Comparison of ENCODE assay signal across 31 cellular contexts in the genomic region with DNA sequence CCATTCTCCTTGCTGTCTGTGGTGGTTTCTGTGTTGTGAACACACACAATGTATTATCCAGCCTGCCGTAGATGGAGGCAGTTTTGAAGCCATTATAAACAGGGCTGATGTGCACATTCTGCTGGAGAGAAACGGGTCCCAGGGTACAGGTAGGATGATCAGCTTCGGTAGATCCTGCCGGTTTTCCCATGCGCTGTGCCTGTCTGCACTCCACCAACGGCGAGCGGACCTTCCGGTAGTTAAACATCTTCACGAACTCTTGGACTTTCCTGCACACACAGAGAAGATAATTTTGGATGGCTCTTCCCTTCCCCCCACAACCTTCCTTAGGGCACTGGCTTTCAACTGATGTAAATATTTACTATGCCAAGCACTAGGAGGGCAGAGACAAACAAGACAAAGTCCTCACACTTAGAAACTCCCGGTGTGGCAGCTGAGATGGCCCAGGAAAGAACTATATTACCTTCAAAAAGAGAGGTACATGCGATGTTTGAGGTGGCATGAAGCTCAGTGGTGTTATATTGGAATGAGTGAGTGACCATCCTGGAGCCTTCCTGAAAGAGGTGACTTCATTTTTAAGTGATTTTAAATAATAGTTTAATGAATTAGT. TPM values are rescaled to one million over a fixed set of nuclear protein-coding genes. Genes with fewer than 3 reads are reported as not detected.
DNase-seq lines count a peak whose midpoint lies in the region; ATAC-seq, FAIRE-seq and TF ChIP-seq lines count a peak whose summit lies in the region.
"Had no signal": no experiment of that assay in that cellular context is flagged by ENCODE, and none has a peak within 500 bp of the region (broad histone marks: within the 10 kb centered on the region; RNA-seq: fewer than 3 reads in every experiment).

No MANE protein-coding gene starts in this region.

- no peak overlapping the region for H3K9ac ChIP-seq in astrocyte (ENCODE audit: low read length)
- H3K9ac ChIP-seq: parathyroid adenoma had no signal

- no peak overlapping the region for H3K27ac ChIP-seq in breast epithelium
- no peak overlapping the region for H3K27ac ChIP-seq in astrocyte (ENCODE audit: low read depth, low read length)
- peak overlapping the region; percentile 59 to 97 (median 95) for H3K27ac ChIP-seq in right lobe of liver
- H3K27ac ChIP-seq in CD4-positive, alpha-beta memory T cell (ENCODE audit: low read depth, low read length) = no peak overlapping the region
- H3K27ac ChIP-seq: parathyroid adenoma, suprapubic skin, VCaP had no signal

- H3K36me3 ChIP-seq in breast epithelium (no peaks in the 10 kb centered on the region), astrocyte (ENCODE audit: insufficient read depth, low read length) (no peaks in the 10 kb centered on the region), right lobe of liver (peaks cover 0 to 1% (median 0%) of the 10 kb centered on the region in 4 donors)
- H3K36me3 ChIP-seq in CD4-positive, alpha-beta memory T cell (ENCODE audit: insufficient read depth, low read length) = no peaks in the 10 kb centered on the region
- H3K36me3 ChIP-seq: suprapubic skin, upper lobe of left lung had no signal

- no peak overlapping the region for H3K4me3 Mint-ChIP-seq in MCF 10A (ENCODE audit: unreplicated experiment)
- H3K4me3 Mint-ChIP-seq in astrocyte (ENCODE audit: unreplicated experiment) = no peak overlapping the region
- H3K4me3 Mint-ChIP-seq in CD4-positive, alpha-beta memory T cell = no peak overlapping the region
- H3K4me3 Mint-ChIP-seq: brain; CD8-positive, alpha-beta memory T cell had no signal

- no peaks in the 10 kb centered on the region for H3K27me3 ChIP-seq in breast epithelium
- H3K27me3 ChIP-seq in astrocyte (ENCODE audit: insufficient read depth, low read length) = peaks cover 12% of the 10 kb centered on the region
- no peaks in the 10 kb centered on the region for H3K27me3 ChIP-seq in right lobe of liver
- no peaks in the 10 kb centered on the region for H3K27me3 ChIP-seq in CD4-positive, alpha-beta memory T cell (ENCODE audit: insufficient read depth, low read length)
- H3K27me3 ChIP-seq: upper lobe of left lung had no signal

- POLR2A ChIA-PET in MCF 10A (lab: Yijun Ruan, JAX) = no interaction called here
- POLR2A ChIA-PET in CD4-positive, alpha-beta memory T cell (lab: Charles Lee; ENCODE audit: partially characterized antibody) = no interaction called here

- H3K9me3 Mint-ChIP-seq in MCF 10A (ENCODE audit: unreplicated experiment) (no peaks in the 10 kb centered on the region), astrocyte (ENCODE audit: unreplicated experiment) (no peaks in the 10 kb centered on the region)
- H3K9me3 Mint-ChIP-seq in CD4-positive, alpha-beta memory T cell = no peaks in the 10 kb centered on the region
- H3K9me3 Mint-ChIP-seq: activated T-helper 2 cell treated with anti-CD3 and anti-CD28 coated beads, Interferon-gamma antibody, Interleukin-2, Interleukin-4, amounts not matched to agents 10 μg/mL and 5 μg/mL and 100 μg/mL, durations not matched to agents 14 hours and 24 hours and 36 hours; brain; CD8-positive, alpha-beta memory T cell had no signal

- H3K4me2 ChIP-seq in astrocyte (ENCODE audit: low read length) = no peak overlapping the region

- WGBS in right lobe of liver (ENCODE audit: insufficient coverage, low coverage, low lambda C conversion rate, missing lambda C conversion rate) = 28% methylated on average over 12 of the region's 12 CpGs

- no peak overlapping the region for H2AFZ ChIP-seq in astrocyte (ENCODE audit: low read depth, low read length)
- H2AFZ ChIP-seq: parathyroid adenoma had no signal

- no peaks in the 10 kb centered on the region for H3K36me3 Mint-ChIP-seq in MCF 10A (ENCODE audit: insufficient read depth, unreplicated experiment)
- no peaks in the 10 kb centered on the region for H3K36me3 Mint-ChIP-seq in astrocyte (ENCODE audit: low read depth, unreplicated experiment)
- H3K36me3 Mint-ChIP-seq in CD4-positive, alpha-beta memory T cell = no peaks in the 10 kb centered on the region
- H3K36me3 Mint-ChIP-seq: brain; CD8-positive, alpha-beta memory T cell had no signal

- TF ChIP-seq CTCF in breast epithelium (IDR thresholded peaks at IDR 0.05) (no peak), MCF 10A (IDR thresholded peaks at IDR 0.05; ENCODE audit: unreplicated experiment) (no peak), astrocyte (IDR thresholded peaks at IDR 0.05; ENCODE audit: insufficient read depth, low read depth, low read length) (no peak), right lobe of liver (IDR thresholded peaks at IDR 0.05) (no peak)

- no peak for FAIRE-seq in astrocyte (lab: Jason Lieb, UNC)
- FAIRE-seq: endometrium, frontal cortex, RCC 7860, small intestine had no signal

- DNase-seq in breast epithelium (ENCODE audit: low spot score in 2 of 2) = no peak
- DNase-seq in MCF 10A (ENCODE audit: unreplicated experiment) = no peak
- DNase-seq in astrocyte (ENCODE audit: low read depth) = no peak
- DNase-seq in right lobe of liver = no peak
- no peak for DNase-seq in CD4-positive, alpha-beta memory T cell
- no peak for DNase-seq in foreskin melanocyte
- DNase-seq in kidney glomerular epithelial cell (lab: John Stamatoyannopoulos, UW) = no peak
- DNase-seq in activated CD4-positive, CD25-positive, alpha-beta regulatory T cell treated with anti-CD3 and anti-CD28 coated beads, Interleukin-2, amount 50 U/mL, for 72 hours = no peak
- DNase-seq: activated CD4-positive, alpha-beta T cell treated with anti-CD3 and anti-CD28 coated beads for 48 hours; activated naive CD4-positive, alpha-beta T cell treated with anti-CD3 and anti-CD28 coated beads, Interleukin-2, amount 50 U/mL, for 16 hours; CD8-positive, alpha-beta memory T cell; KBM-7; NCI-H1105 treated with DMSO at 0.1 percent for 48 hours; NCI-H1930; NCI-H526 treated with DMSO at 0.1 percent for 48 hours; retina; SHP77 treated with DMSO at 0.1 percent for 48 hours; small intestine; stimulated activated naive CD4-positive, alpha-beta T cell treated with Interleukin-2 at 50 U/mL for 16 hours; SW 1271; T-helper 9 cell had no signal

- ATAC-seq in right lobe of liver = peak; percentile 67 to 79 (median 72)

- H3K27me3 Mint-ChIP-seq in MCF 10A (ENCODE audit: insufficient read depth, unreplicated experiment) (peaks cover 34% of the 10 kb centered on the region), astrocyte (ENCODE audit: low read depth, unreplicated experiment) (peaks cover 5% of the 10 kb centered on the region)
- peaks cover 8 to 16% of the 10 kb centered on the region in 2 donors for H3K27me3 Mint-ChIP-seq in CD4-positive, alpha-beta memory T cell
- H3K27me3 Mint-ChIP-seq: brain had no signal

- H3K79me2 ChIP-seq in astrocyte (ENCODE audit: insufficient read depth, low read length) = no peaks in the 10 kb centered on the region
- H3K79me2 ChIP-seq: parathyroid adenoma had no signal

- H3K9me3 ChIP-seq in breast epithelium (no peaks in the 10 kb centered on the region), astrocyte (ENCODE audit: insufficient read depth, low read depth, low read length) (no peaks in the 10 kb centered on the region), right lobe of liver (no peaks in the 10 kb centered on the region)
- H3K9me3 ChIP-seq in CD4-positive, alpha-beta memory T cell (ENCODE audit: control insufficient read depth in 1 of 2, low read length in 2 of 2) = no peaks in the 10 kb centered on the region
- H3K9me3 ChIP-seq: suprapubic skin, upper lobe of left lung had no signal

- no peaks in the 10 kb centered on the region for H4K20me1 ChIP-seq in astrocyte (ENCODE audit: insufficient read depth, low read length)

- H3K4me3 ChIP-seq in breast epithelium = peak overlapping the region in 2 of 3 donors; percentile 9 to 33
- no peak overlapping the region for H3K4me3 ChIP-seq in astrocyte (ENCODE audit: insufficient read depth, low read depth, low read length)
- H3K4me3 ChIP-seq in right lobe of liver = peak overlapping the region; percentile 33 to 75 (median 69)
- no peak overlapping the region for H3K4me3 ChIP-seq in CD4-positive, alpha-beta memory T cell (ENCODE audit: low read length in 2 of 2)
- H3K4me3 ChIP-seq: suprapubic skin, upper lobe of left lung had no signal

- CTCF ChIA-PET in MCF 10A (lab: Yijun Ruan, JAX) = interaction anchor here (0.6 to 1.0 kb wide), 2 partner anchors 17 to 45 kb away, joined by 3 read pairs; no protein-coding TSS in a partner anchor
- CTCF ChIA-PET in CD4-positive, alpha-beta memory T cell (lab: Charles Lee; ENCODE audit: partially characterized antibody) = no interaction called here

- H3K4me1 Mint-ChIP-seq in MCF 10A (ENCODE audit: insufficient read depth, unreplicated experiment) (no peaks in the 10 kb centered on the region), astrocyte (ENCODE audit: low read depth, unreplicated experiment) (peaks cover 24% of the 10 kb centered on the region)
- no peaks in the 10 kb centered on the region for H3K4me1 Mint-ChIP-seq in CD4-positive, alpha-beta memory T cell
- H3K4me1 Mint-ChIP-seq: CD8-positive, alpha-beta memory T cell had no signal

- H3K4me1 ChIP-seq in breast epithelium = no peaks in the 10 kb centered on the region
- H3K4me1 ChIP-seq in astrocyte (ENCODE audit: insufficient read depth, low read length) = peaks cover 22% of the 10 kb centered on the region
- H3K4me1 ChIP-seq in right lobe of liver = peaks cover 0 to 48% (median 14%) of the 10 kb centered on the region in 4 donors
- H3K4me1 ChIP-seq in CD4-positive, alpha-beta memory T cell (ENCODE audit: insufficient read depth, low read length) = no peaks in the 10 kb centered on the region
- H3K4me1 ChIP-seq: parathyroid adenoma, suprapubic skin had no signal

- BruUV-seq in MCF 10A (replicated peaks; lab: Mats Ljungman, UMichigan) = no TSS peak

- H3K27ac Mint-ChIP-seq in MCF 10A (ENCODE audit: low read depth, unreplicated experiment) (no peak overlapping the region), astrocyte (ENCODE audit: unreplicated experiment) (peak overlapping the region; percentile 1)
- H3K27ac Mint-ChIP-seq in CD4-positive, alpha-beta memory T cell = no peak overlapping the region
- H3K27ac Mint-ChIP-seq: activated T-helper 2 cell treated with anti-CD3 and anti-CD28 coated beads, Interferon-gamma antibody, Interleukin-2, Interleukin-4, amounts not matched to agents 10 μg/mL and 5 μg/mL and 100 μg/mL, durations not matched to agents 14 hours and 24 hours and 36 hours; brain; CD8-positive, alpha-beta memory T cell had no signal

- no peak for TF ChIP-seq POLR2A in breast epithelium (IDR thresholded peaks at IDR 0.05)
- TF ChIP-seq POLR2A in right lobe of liver (IDR thresholded peaks at IDR 0.05) = peak; percentile 60

- intact Hi-C loops in breast epithelium (cut with DNase I; ENCODE audit: low total_unique reads) = no loop called here
- intact Hi-C loops in MCF 10A (cut with micrococcal nuclease) = no loop called here
- intact Hi-C loops in right lobe of liver (cut with DNase I) = no loop called here
- intact Hi-C loops in CD4-positive, alpha-beta memory T cell (cut with micrococcal nuclease) = no loop called here

RNA-seq across cellular contexts. Expression of gene ALPL, which starts 41.7 kb away (rescaled TPM):
- total RNA-seq in breast epithelium (10 to 100 TPM in 2 of 3 donors, 1 to 10 TPM in 1; 2.9 to 98.0 (median 17.4) TPM), MCF 10A (2022) (not detected in 2 replicates), astrocyte (24.3 and 45.4 TPM in 2 replicates), right lobe of liver (10 to 100 TPM; 23.2 to 81.5 (median 48.1) TPM)
- not detected for total RNA-seq in CD4-positive, alpha-beta memory T cell
- not detected for polyA plus RNA-seq in CD4-positive, alpha-beta memory T cell
- total RNA-seq: activated T-helper 2 cell treated with anti-CD3 and anti-CD28 coated beads, Interferon-gamma antibody, Interleukin-2, Interleukin-4, amounts not matched to agents 10 μg/mL and 5 μg/mL and 100 μg/mL, durations not matched to agents 14 hours and 24 hours and 36 hours; CD8-positive, alpha-beta memory T cell; HT-29 had no signal
- polyA plus RNA-seq: CD8-positive, alpha-beta memory T cell had no signal

Comparison
In these comparisons a context has a peak if more than half of its experiments do, and no peak if none do; other contexts are left out.
1. H3K27ac ChIP-seq: peak in right lobe of liver (3 of 3); none in breast epithelium (0 of 2), astrocyte (single experiment) and CD4-positive, alpha-beta memory T cell (single experiment).
2. H3K4me3 ChIP-seq: peak in breast epithelium (2 of 3) and right lobe of liver (3 of 3); none in astrocyte (single experiment) and CD4-positive, alpha-beta memory T cell (0 of 2).